In the genomic region with DNA sequence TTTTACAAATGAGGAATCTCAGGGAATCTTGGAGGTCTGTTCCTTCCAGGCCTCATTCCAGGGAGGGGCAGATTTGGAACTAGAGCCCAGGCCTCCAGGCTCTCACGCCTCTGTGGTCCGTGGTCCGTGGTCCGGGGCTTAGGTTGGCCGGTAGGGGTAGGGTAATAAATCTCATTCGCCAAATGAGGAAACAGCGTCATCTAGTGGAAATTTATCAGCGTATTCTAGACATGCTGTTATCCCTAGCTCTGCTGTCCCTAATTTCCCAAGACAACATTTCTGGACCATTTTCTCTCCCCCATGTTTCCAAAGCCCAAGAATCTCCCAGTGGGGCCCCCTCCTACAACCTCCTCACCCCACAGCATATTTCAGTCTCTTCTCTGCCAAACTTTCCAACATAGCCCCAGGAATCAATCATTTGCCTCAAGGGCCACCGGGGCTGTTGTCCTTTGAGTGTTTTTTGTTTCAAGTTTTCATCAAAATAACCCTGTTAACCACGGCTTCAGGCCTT, we compare ENCODE assay signal across 1 cellular context.
TF ChIP-seq lines count a peak whose summit lies in the region.

No MANE protein-coding gene starts in this region.

TF ChIP-seq in GM23338, 12 proteins besides CTCF, POLR2A, EP300 and RAD21 (continued from another document):
- TF ChIP-seq, protein P1, sequence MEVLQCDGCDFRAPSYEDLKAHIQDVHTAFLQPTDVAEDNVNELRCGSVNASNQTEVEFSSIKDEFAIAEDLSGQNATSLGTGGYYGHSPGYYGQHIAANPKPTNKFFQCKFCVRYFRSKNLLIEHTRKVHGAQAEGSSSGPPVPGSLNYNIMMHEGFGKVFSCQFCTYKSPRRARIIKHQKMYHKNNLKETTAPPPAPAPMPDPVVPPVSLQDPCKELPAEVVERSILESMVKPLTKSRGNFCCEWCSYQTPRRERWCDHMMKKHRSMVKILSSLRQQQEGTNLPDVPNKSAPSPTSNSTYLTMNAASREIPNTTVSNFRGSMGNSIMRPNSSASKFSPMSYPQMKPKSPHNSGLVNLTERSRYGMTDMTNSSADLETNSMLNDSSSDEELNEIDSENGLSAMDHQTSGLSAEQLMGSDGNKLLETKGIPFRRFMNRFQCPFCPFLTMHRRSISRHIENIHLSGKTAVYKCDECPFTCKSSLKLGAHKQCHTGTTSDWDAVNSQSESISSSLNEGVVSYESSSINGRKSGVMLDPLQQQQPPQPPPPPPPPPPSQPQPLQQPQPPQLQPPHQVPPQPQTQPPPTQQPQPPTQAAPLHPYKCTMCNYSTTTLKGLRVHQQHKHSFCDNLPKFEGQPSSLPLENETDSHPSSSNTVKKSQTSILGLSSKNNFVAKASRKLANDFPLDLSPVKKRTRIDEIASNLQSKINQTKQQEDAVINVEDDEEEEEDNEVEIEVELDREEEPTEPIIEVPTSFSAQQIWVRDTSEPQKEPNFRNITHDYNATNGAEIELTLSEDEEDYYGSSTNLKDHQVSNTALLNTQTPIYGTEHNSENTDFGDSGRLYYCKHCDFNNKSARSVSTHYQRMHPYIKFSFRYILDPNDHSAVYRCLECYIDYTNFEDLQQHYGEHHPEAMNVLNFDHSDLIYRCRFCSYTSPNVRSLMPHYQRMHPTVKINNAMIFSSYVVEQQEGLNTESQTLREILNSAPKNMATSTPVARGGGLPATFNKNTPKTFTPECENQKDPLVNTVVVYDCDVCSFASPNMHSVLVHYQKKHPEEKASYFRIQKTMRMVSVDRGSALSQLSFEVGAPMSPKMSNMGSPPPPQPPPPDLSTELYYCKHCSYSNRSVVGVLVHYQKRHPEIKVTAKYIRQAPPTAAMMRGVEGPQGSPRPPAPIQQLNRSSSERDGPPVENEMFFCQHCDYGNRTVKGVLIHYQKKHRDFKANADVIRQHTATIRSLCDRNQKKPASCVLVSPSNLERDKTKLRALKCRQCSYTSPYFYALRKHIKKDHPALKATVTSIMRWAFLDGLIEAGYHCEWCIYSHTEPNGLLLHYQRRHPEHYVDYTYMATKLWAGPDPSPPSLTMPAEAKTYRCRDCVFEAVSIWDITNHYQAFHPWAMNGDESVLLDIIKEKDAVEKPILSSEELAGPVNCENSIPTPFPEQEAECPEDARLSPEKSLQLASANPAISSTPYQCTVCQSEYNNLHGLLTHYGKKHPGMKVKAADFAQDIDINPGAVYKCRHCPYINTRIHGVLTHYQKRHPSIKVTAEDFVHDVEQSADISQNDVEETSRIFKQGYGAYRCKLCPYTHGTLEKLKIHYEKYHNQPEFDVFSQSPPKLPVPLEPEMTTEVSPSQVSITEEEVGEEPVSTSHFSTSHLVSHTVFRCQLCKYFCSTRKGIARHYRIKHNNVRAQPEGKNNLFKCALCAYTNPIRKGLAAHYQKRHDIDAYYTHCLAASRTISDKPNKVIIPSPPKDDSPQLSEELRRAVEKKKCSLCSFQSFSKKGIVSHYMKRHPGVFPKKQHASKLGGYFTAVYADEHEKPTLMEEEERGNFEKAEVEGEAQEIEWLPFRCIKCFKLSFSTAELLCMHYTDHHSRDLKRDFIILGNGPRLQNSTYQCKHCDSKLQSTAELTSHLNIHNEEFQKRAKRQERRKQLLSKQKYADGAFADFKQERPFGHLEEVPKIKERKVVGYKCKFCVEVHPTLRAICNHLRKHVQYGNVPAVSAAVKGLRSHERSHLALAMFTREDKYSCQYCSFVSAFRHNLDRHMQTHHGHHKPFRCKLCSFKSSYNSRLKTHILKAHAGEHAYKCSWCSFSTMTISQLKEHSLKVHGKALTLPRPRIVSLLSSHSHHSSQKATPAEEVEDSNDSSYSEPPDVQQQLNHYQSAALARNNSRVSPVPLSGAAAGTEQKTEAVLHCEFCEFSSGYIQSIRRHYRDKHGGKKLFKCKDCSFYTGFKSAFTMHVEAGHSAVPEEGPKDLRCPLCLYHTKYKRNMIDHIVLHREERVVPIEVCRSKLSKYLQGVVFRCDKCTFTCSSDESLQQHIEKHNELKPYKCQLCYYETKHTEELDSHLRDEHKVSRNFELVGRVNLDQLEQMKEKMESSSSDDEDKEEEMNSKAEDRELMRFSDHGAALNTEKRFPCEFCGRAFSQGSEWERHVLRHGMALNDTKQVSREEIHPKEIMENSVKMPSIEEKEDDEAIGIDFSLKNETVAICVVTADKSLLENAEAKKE (CRISPR knock-in tag; IDR thresholded peaks at IDR 0.05), result no peak
- TF ChIP-seq STAT1 (IDR thresholded peaks at IDR 0.05; ENCODE audit: unreplicated experiment), result no peak
- TF ChIP-seq, protein P2, sequence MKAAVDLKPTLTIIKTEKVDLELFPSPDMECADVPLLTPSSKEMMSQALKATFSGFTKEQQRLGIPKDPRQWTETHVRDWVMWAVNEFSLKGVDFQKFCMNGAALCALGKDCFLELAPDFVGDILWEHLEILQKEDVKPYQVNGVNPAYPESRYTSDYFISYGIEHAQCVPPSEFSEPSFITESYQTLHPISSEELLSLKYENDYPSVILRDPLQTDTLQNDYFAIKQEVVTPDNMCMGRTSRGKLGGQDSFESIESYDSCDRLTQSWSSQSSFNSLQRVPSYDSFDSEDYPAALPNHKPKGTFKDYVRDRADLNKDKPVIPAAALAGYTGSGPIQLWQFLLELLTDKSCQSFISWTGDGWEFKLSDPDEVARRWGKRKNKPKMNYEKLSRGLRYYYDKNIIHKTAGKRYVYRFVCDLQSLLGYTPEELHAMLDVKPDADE (IDR thresholded peaks at IDR 0.05), result no peak
- TF ChIP-seq JUNB (IDR thresholded peaks at IDR 0.05; ENCODE audit: unreplicated experiment), result no peak
